In genomic region chr2:25362564-25363145, GRCh38 we compare ENCODE assay signal across 1 cellular context.
TF ChIP-seq lines count a peak whose summit lies in the region.

No MANE protein-coding gene starts in this region.

TF ChIP-seq in IMR-90, 13 proteins besides CTCF, POLR2A, EP300 and RAD21 (continued from another document):
- TF ChIP-seq FOS (IDR thresholded peaks at IDR 0.05; ENCODE audit: low read depth, low read length), result no peak
- TF ChIP-seq RFX5 (IDR thresholded peaks at IDR 0.05; ENCODE audit: low read depth, low read length), result no peak
- TF ChIP-seq MAFK (IDR thresholded peaks at IDR 0.05; ENCODE audit: low read depth, low read length), result no peak
- TF ChIP-seq SMC3 (IDR thresholded peaks at IDR 0.05; ENCODE audit: low read depth, low read length), result no peak
